In genomic region chr3:152519376-152519775, GRCh38 we compare ENCODE assay signal across 17 cellular contexts.
DNase-seq lines count a peak whose midpoint lies in the region; ATAC-seq and TF ChIP-seq lines count a peak whose summit lies in the region.
"Had no signal": no experiment of that assay in that cellular context is flagged by ENCODE, and none has a peak within 500 bp of the region (broad histone marks: within the 10 kb centered on the region; RNA-seq: fewer than 3 reads in every experiment).

No MANE protein-coding gene starts in this region.

- no peak overlapping the region for H3K4me3 Mint-ChIP-seq in stimulated activated effector memory CD8-positive, alpha-beta T cell treated with anti-CD3 and anti-CD28 coated beads, Interleukin-12 subunit alpha, Interleukin-12 subunit beta, amount 100 ng/mL, for 72 hours
- H3K4me3 Mint-ChIP-seq: activated naive CD8-positive, alpha-beta T cell treated with anti-CD3 and anti-CD28 coated beads for 36 hours had no signal

- no peaks in the 10 kb centered on the region for H3K9me3 Mint-ChIP-seq in stimulated activated effector memory CD8-positive, alpha-beta T cell treated with anti-CD3 and anti-CD28 coated beads, Interleukin-12 subunit alpha, Interleukin-12 subunit beta, amount 100 ng/mL, for 72 hours
- H3K9me3 Mint-ChIP-seq: activated naive CD8-positive, alpha-beta T cell treated with anti-CD3 and anti-CD28 coated beads for 36 hours had no signal

- intact Hi-C loops in thyroid gland (cut with DNase I) = no loop called here
- intact Hi-C loops in psoas muscle (cut with DNase I) = no loop called here

- H3K36me3 ChIP-seq in thyroid gland = no peaks in the 10 kb centered on the region
- H3K36me3 ChIP-seq in psoas muscle (ENCODE audit: insufficient read depth in 1 of 2, low read depth in 1 of 2) = no peaks in the 10 kb centered on the region
- H3K36me3 ChIP-seq: cardiac muscle cell, left lung, spleen, suprapubic skin had no signal

- ATAC-seq in GM18907 (IDR thresholded peaks at IDR 0.05; ENCODE audit: unreplicated experiment) = peak; percentile 71
- peak; percentile 46 for ATAC-seq in GM21576 (IDR thresholded peaks at IDR 0.05; ENCODE audit: unreplicated experiment)
- ATAC-seq in HG03064 (IDR thresholded peaks at IDR 0.05; ENCODE audit: low read depth, unreplicated experiment) = peak; percentile 56
- ATAC-seq in stimulated activated effector memory CD8-positive, alpha-beta T cell treated with anti-CD3 and anti-CD28 coated beads, Interleukin-12 subunit alpha, Interleukin-12 subunit beta, amount 100 ng/mL, for 72 hours = peak; percentile 21
- ATAC-seq in psoas muscle = no peak
- ATAC-seq: left lung had no signal

- no peak overlapping the region for H3K27ac Mint-ChIP-seq in stimulated activated effector memory CD8-positive, alpha-beta T cell treated with anti-CD3 and anti-CD28 coated beads, Interleukin-12 subunit alpha, Interleukin-12 subunit beta, amount 100 ng/mL, for 72 hours
- H3K27ac Mint-ChIP-seq: activated naive CD8-positive, alpha-beta T cell treated with anti-CD3 and anti-CD28 coated beads for 36 hours had no signal

- H3K4me1 ChIP-seq in thyroid gland (no peaks in the 10 kb centered on the region), psoas muscle (peaks cover 7% of the 10 kb centered on the region)
- H3K4me1 ChIP-seq: left lung, spleen, suprapubic skin had no signal

- H3K27ac ChIP-seq in thyroid gland (no peak overlapping the region), psoas muscle (no peak overlapping the region)
- H3K27ac ChIP-seq: cardiac muscle cell, left lung, RWPE1, spleen, suprapubic skin had no signal

- no peak for TF ChIP-seq POLR2A in thyroid gland (IDR thresholded peaks at IDR 0.05)

- no peak overlapping the region for H3K4me3 ChIP-seq in thyroid gland (replicated peaks in 1 of 3)
- H3K4me3 ChIP-seq in psoas muscle = no peak overlapping the region
- H3K4me3 ChIP-seq: cardiac muscle cell, left lung, spleen, suprapubic skin had no signal

- H3K27me3 ChIP-seq in thyroid gland (no peaks in the 10 kb centered on the region), psoas muscle (ENCODE audit: insufficient read depth in 3 of 3, low read length in 2 of 3) (no peaks in the 10 kb centered on the region)
- H3K27me3 ChIP-seq: cardiac muscle cell, left lung, spleen, suprapubic skin had no signal

- no peaks in the 10 kb centered on the region for H3K9me3 ChIP-seq in thyroid gland
- H3K9me3 ChIP-seq in psoas muscle = no peaks in the 10 kb centered on the region
- H3K9me3 ChIP-seq: left lung, spleen, suprapubic skin had no signal

- no peaks in the 10 kb centered on the region for H3K4me1 Mint-ChIP-seq in stimulated activated effector memory CD8-positive, alpha-beta T cell treated with anti-CD3 and anti-CD28 coated beads, Interleukin-12 subunit alpha, Interleukin-12 subunit beta, amount 100 ng/mL, for 72 hours
- H3K4me1 Mint-ChIP-seq: activated naive CD8-positive, alpha-beta T cell treated with anti-CD3 and anti-CD28 coated beads for 36 hours had no signal

- no peak for DNase-seq in stimulated activated effector memory CD8-positive, alpha-beta T cell treated with anti-CD3 and anti-CD28 coated beads, Interleukin-12 subunit alpha, Interleukin-12 subunit beta, amount 100 ng/mL, for 72 hours (ENCODE audit: low spot score in 2 of 2)
- no peak for DNase-seq in thyroid gland
- no peak for DNase-seq in activated CD4-positive, alpha-beta T cell treated with anti-CD3 and anti-CD28 coated beads for 4 hours
- DNase-seq in psoas muscle = no peak
- DNase-seq: activated naive CD8-positive, alpha-beta T cell treated with anti-CD3 and anti-CD28 coated beads for 36 hours; effector CD4-positive, alpha-beta T cell; left lung; NCI-H1930; NCI-H748 treated with DMSO at 0.1 percent for 48 hours; spleen; T-helper 2 cell had no signal

- H3K36me3 Mint-ChIP-seq in stimulated activated effector memory CD8-positive, alpha-beta T cell treated with anti-CD3 and anti-CD28 coated beads, Interleukin-12 subunit alpha, Interleukin-12 subunit beta, amount 100 ng/mL, for 72 hours = no peaks in the 10 kb centered on the region
- H3K36me3 Mint-ChIP-seq: activated naive CD8-positive, alpha-beta T cell treated with anti-CD3 and anti-CD28 coated beads for 36 hours had no signal

- TF ChIP-seq CTCF in thyroid gland (IDR thresholded peaks at IDR 0.05) = no peak
- no peak for TF ChIP-seq CTCF in psoas muscle (IDR thresholded peaks at IDR 0.05)

Comparison
In these comparisons a context has a peak if more than half of its experiments do, and no peak if none do; other contexts are left out.
1. ATAC-seq: peak in GM18907 (single experiment), GM21576 (single experiment), HG03064 (single experiment) and stimulated activated effector memory CD8-positive, alpha-beta T cell treated with anti-CD3 and anti-CD28 coated beads, Interleukin-12 subunit alpha, Interleukin-12 subunit beta, amount 100 ng/mL, for 72 hours (single experiment); none in psoas muscle (0 of 4).